In genomic region chr16:31181102-31181830, GRCh38 we compare ENCODE assay signal across 8 cellular contexts. TPM values are rescaled to one million over a fixed set of nuclear protein-coding genes. Genes with fewer than 3 reads are reported as not detected.
A peak's percentile ranks its signal among the peaks of the same experiment; 100 is the strongest.
DNase-seq lines count a peak whose midpoint lies in the region; ATAC-seq, FAIRE-seq and TF ChIP-seq lines count a peak whose summit lies in the region.

No MANE protein-coding gene starts in this region.

- no peak for ATAC-seq in T-helper 17 cell
- ATAC-seq in HG03520 (IDR thresholded peaks at IDR 0.05; ENCODE audit: unreplicated experiment) = no peak

- TF ChIP-seq POLR2A in uterus (IDR thresholded peaks at IDR 0.05) = no peak

- peaks cover 18% of the 10 kb centered on the region for H3K36me3 Mint-ChIP-seq in T-helper 17 cell (ENCODE audit: low read depth)

- no peaks in the 10 kb centered on the region for H3K36me3 ChIP-seq in uterus

- H3K27me3 Mint-ChIP-seq in T-helper 17 cell = no peaks in the 10 kb centered on the region

- peak overlapping the region; percentile 94 to 99 for H3K27ac ChIP-seq in uterus

- peak overlapping the region; percentile 95 for H3K4me3 Mint-ChIP-seq in T-helper 17 cell

- H3K27me3 ChIP-seq in uterus = no peaks in the 10 kb centered on the region

- FAIRE-seq in urothelium cell line (lab: Jason Lieb, UNC) = no peak

- peak; percentile 21 to 33 for DNase-seq in activated CD4-positive, alpha-beta T cell treated with anti-CD3 and anti-CD28 coated beads for 4 hours
- no peak for DNase-seq in activated CD4-positive, alpha-beta T cell treated with anti-CD3 and anti-CD28 coated beads for 1 hour
- DNase-seq in T-helper 17 cell (no peak), mucosa of gallbladder (ENCODE audit: low spot score) (peak; percentile 19), uterus (peak; percentile 38 to 43), urothelium cell line (ENCODE audit: low spot score) (no peak)
- peak; percentile 22 for DNase-seq in effector CD8-positive, alpha-beta T cell (lab: John Stamatoyannopoulos, UW)

- H3K27ac Mint-ChIP-seq in T-helper 17 cell = peak overlapping the region; percentile 99

- intact Hi-C loops in uterus (cut with DNase I; ENCODE audit: low total_unique reads) = no loop called here

- H3K9me3 ChIP-seq in T-helper 17 cell (ENCODE audit: control insufficient read depth, low read length, poor library complexity, severe bottlenecking) (no peaks in the 10 kb centered on the region), uterus (no peaks in the 10 kb centered on the region)

- peak overlapping the region; percentile 78 to 95 for H3K4me3 ChIP-seq in uterus

- no peak for TF ChIP-seq CTCF in uterus (IDR thresholded peaks at IDR 0.05)

- peaks cover 10 to 13% of the 10 kb centered on the region in 2 donors for H3K4me1 ChIP-seq in uterus

- peaks cover 59% of the 10 kb centered on the region for H3K4me1 Mint-ChIP-seq in T-helper 17 cell

RNA-seq across cellular contexts. Expression of gene FUS, which starts 1.3 kb away (rescaled TPM):
- 100 to 1,000 TPM; 910 to 947 TPM for total RNA-seq in T-helper 17 cell
- total RNA-seq in mucosa of gallbladder = 208 TPM
- total RNA-seq in uterus = 100 to 1,000 TPM in 2 of 4 donors, 10 to 100 TPM in 2; 21.5 to 356 (median 109) TPM

RNA-seq across cellular contexts. Expression of gene PYCARD, which starts 21.3 kb away (rescaled TPM):
- 10 to 100 TPM; 17.9 to 22.1 TPM for total RNA-seq in T-helper 17 cell
- 25.1 TPM for total RNA-seq in mucosa of gallbladder
- 10 to 100 TPM; 12.7 to 87.1 (median 18.0) TPM for total RNA-seq in uterus

RNA-seq across cellular contexts. Expression of gene PRSS36, which starts 31.4 kb away (rescaled TPM):
- total RNA-seq in T-helper 17 cell (under 1 TPM; 0.10 to 0.47 TPM), mucosa of gallbladder (5.7 TPM), uterus (under 1 TPM in 2 of 4 donors, not detected in 2; 0.48 to 0.76 TPM)

RNA-seq across cellular contexts. Expression of gene TRIM72, which starts 32.7 kb away (rescaled TPM):
- total RNA-seq in T-helper 17 cell (under 1 TPM; 0.08 to 0.17 TPM), mucosa of gallbladder (0.06 TPM), uterus (under 1 TPM in 1 of 4 donors, not detected in 3; under 0.01 TPM)

RNA-seq across cellular contexts. Expression of gene PYDC1, which starts 35.7 kb away (rescaled TPM):
- total RNA-seq in T-helper 17 cell = not detected
- total RNA-seq in mucosa of gallbladder = not detected
- not detected for total RNA-seq in uterus

Comparison
In these comparisons a context has a peak if more than half of its experiments do, and no peak if none do; other contexts are left out.
1. DNase-seq: peak in activated CD4-positive, alpha-beta T cell treated with anti-CD3 and anti-CD28 coated beads for 4 hours (2 of 2), effector CD8-positive, alpha-beta T cell (single experiment), mucosa of gallbladder (single experiment) and uterus (2 of 2); none in activated CD4-positive, alpha-beta T cell treated with anti-CD3 and anti-CD28 coated beads for 1 hour (single experiment), T-helper 17 cell (0 of 3) and urothelium cell line (single experiment).